Comparison of ENCODE assay signal across 14 cellular contexts in the genomic region with DNA sequence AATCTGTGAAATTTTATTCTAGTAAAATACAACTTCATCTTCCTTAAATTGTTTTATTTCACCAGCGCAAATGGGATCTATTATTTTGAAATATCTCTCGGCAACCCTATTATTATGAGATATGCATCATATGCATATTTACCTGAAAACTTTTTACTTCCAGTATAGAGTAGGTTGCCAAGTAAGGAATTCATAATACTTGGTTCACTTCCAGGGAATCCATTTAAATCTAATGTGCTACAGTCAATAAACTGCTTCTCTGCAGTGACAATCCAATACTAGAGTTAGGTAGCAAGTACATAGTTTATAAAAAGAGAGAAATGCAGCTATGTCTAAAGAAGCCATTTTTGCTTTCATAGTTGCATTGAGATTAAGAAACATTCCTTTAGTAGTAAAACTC.
A peak's percentile ranks its signal among the peaks of the same experiment; 100 is the strongest.
DNase-seq lines count a peak whose midpoint lies in the region; ATAC-seq and TF ChIP-seq lines count a peak whose summit lies in the region.
"Had no signal": no experiment of that assay in that cellular context is flagged by ENCODE, and none has a peak within 500 bp of the region (broad histone marks: within the 10 kb centered on the region; RNA-seq: fewer than 3 reads in every experiment).

No MANE protein-coding gene starts in this region.

- H3K36me3 ChIP-seq in OCI-LY3 (replicated peaks; ENCODE audit: low read depth, low read length), result no peaks in the 10 kb centered on the region

- H3K4me2 ChIP-seq in OCI-LY3 (ENCODE audit: low read length), result peak overlapping the region; percentile 58
- H3K4me2 ChIP-seq: BLaER1 had no signal

- no peak overlapping the region for H3K9ac ChIP-seq in OCI-LY3 (ENCODE audit: low read length)
- H3K9ac ChIP-seq: BLaER1, GM23248 had no signal

- H3K4me3 Mint-ChIP-seq in brain, result no peak overlapping the region
- no peak overlapping the region for H3K4me3 Mint-ChIP-seq in CD14-positive monocyte
- H3K4me3 Mint-ChIP-seq: CD8-positive, alpha-beta T cell had no signal

- H3K9me3 ChIP-seq in OCI-LY3 (ENCODE audit: insufficient read depth, low read length), result no peaks in the 10 kb centered on the region
- H3K9me3 ChIP-seq: BLaER1 had no signal

- H4K20me1 ChIP-seq in OCI-LY3 (ENCODE audit: insufficient read depth, low read length), result no peaks in the 10 kb centered on the region
- H4K20me1 ChIP-seq: BLaER1 had no signal

- H3K27me3 Mint-ChIP-seq in brain, result no peaks in the 10 kb centered on the region
- H3K27me3 Mint-ChIP-seq in CD14-positive monocyte (ENCODE audit: low read depth in 3 of 3), result no peaks in the 10 kb centered on the region

- H3K27me3 ChIP-seq in OCI-LY3 (ENCODE audit: low read depth, low read length), result no peaks in the 10 kb centered on the region
- H3K27me3 ChIP-seq: BLaER1 had no signal

- TF ChIP-seq CTCF in LNCaP clone FGC (IDR thresholded peaks at IDR 0.05; ENCODE audit: control insufficient read depth, extremely low read depth, insufficient read depth) (no peak), OCI-LY3 (IDR thresholded peaks at IDR 0.05; ENCODE audit: low read depth, low read length) (no peak), brain (conservative IDR thresholded peaks at IDR 0.05) (no peak), CD14-positive monocyte (IDR thresholded peaks at IDR 0.05) (no peak)

- H3K79me2 ChIP-seq in OCI-LY3 (ENCODE audit: low read length), result no peaks in the 10 kb centered on the region

- peak overlapping the region in 3 of 5 experiments; percentile 20 to 63 (median 24) for H3K27ac Mint-ChIP-seq in brain
- H3K27ac Mint-ChIP-seq in CD14-positive monocyte, result no peak overlapping the region
- H3K27ac Mint-ChIP-seq: CD8-positive, alpha-beta T cell had no signal

- H3K9me3 Mint-ChIP-seq in brain (no peaks in the 10 kb centered on the region), CD14-positive monocyte (peaks cover 0 to 1% (median 0%) of the 10 kb centered on the region in 7 donors)
- H3K9me3 Mint-ChIP-seq: CD8-positive, alpha-beta T cell had no signal

- peak; percentile 6 for DNase-seq in DMS79 treated with DMSO at 0.1 percent for 48 hours (lab: John Stamatoyannopoulos, UW)
- DNase-seq in DMS79 (lab: John Stamatoyannopoulos, UW), result no peak
- peak; percentile 93 for DNase-seq in LNCaP clone FGC (ENCODE audit: low read depth)
- DNase-seq in CD14-positive monocyte (ENCODE audit: low spot score), result no peak
- no peak for DNase-seq in hippocampal formation (lab: John Stamatoyannopoulos, UW)
- DNase-seq: 8988T; Calu3; CD8-positive, alpha-beta T cell; HCEC 1CT had no signal

- H3K36me3 Mint-ChIP-seq in brain (peaks cover 60% of the 10 kb centered on the region), CD14-positive monocyte (peaks cover 7 to 8% of the 10 kb centered on the region in 2 donors)

- no peak overlapping the region for H3K27ac ChIP-seq in OCI-LY3 (ENCODE audit: low read length)
- H3K27ac ChIP-seq: BLaER1, GM23248 had no signal

- intact Hi-C loops in CD14-positive monocyte (cut with micrococcal nuclease), result no loop called here

- no peak for ATAC-seq in HG03460 (IDR thresholded peaks at IDR 0.05; ENCODE audit: unreplicated experiment)
- ATAC-seq: CD8-positive, alpha-beta T cell had no signal

- H2AFZ ChIP-seq in OCI-LY3 (ENCODE audit: low read depth, low read length), result no peak overlapping the region
- H2AFZ ChIP-seq: GM23248 had no signal

- no peaks in the 10 kb centered on the region for H3K4me1 Mint-ChIP-seq in brain
- H3K4me1 Mint-ChIP-seq in CD14-positive monocyte, result no peaks in the 10 kb centered on the region

- H3K4me1 ChIP-seq in OCI-LY3 (ENCODE audit: low read length), result peaks cover 20% of the 10 kb centered on the region
- H3K4me1 ChIP-seq: BLaER1 had no signal

- H3K4me3 ChIP-seq in LNCaP clone FGC (ENCODE audit: low read depth, low read length), result no peak overlapping the region
- peak overlapping the region; percentile 49; the same call in 1 of the 2 replicates for H3K4me3 ChIP-seq in OCI-LY3 (ENCODE audit: low read length)
- H3K4me3 ChIP-seq: BLaER1, GM23248 had no signal

Comparison
In these comparisons a context has a peak if more than half of its experiments do, and no peak if none do; other contexts are left out.
1. DNase-seq: peak in DMS79 treated with DMSO at 0.1 percent for 48 hours (single experiment) and LNCaP clone FGC (single experiment); none in DMS79 (single experiment), CD14-positive monocyte (single experiment) and hippocampal formation (0 of 2).
2. H3K27ac Mint-ChIP-seq: peak in brain (3 of 5); none in CD14-positive monocyte (0 of 7).